8 cellular contexts compared by ENCODE assay signal in the genomic region with DNA sequence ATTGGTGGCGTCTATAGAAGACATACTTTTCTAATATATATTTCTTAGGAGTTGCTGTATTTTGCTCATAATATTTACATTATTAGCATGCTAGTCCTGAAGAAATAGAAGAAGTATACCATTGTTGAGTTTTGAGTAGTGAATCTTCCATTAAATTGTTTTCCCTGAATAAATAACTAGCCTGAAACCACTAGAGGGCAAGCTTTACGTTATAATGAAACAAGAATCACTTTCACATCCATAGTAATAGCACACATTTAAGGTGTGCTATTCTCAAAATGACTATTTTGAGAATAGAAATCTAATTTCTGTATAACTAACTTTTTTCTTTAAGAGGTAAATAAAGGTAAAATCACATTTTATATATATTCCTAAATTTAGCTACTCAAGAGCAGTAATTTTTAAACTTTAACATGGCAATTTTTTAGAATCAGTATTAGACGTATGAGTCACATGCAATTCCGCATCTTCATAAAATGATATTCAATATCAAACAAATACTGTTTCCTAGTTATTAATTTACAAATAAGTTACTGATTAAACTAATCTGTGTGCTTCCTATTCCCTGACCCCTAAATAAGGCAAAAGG.
DNase-seq lines count a peak whose midpoint lies in the region; ATAC-seq and TF ChIP-seq lines count a peak whose summit lies in the region.

No MANE protein-coding gene starts in this region.

- H3K27ac Mint-ChIP-seq in activated CD4-positive, alpha-beta T cell treated with anti-CD3 and anti-CD28 coated beads for 36 hours = no peak overlapping the region
- H3K27ac Mint-ChIP-seq in mesothelial cell of epicardium = no peak overlapping the region
- H3K27ac Mint-ChIP-seq in naive thymus-derived CD4-positive, alpha-beta T cell = no peak overlapping the region

- H3K4me3 ChIP-seq in adipocyte (ENCODE audit: low read length) = no peak overlapping the region
- no peak overlapping the region for H3K4me3 ChIP-seq in naive thymus-derived CD4-positive, alpha-beta T cell (ENCODE audit: low read length)

- POLR2A ChIA-PET in activated CD4-positive, alpha-beta T cell treated with anti-CD3 and anti-CD28 coated beads for 36 hours (lab: Charles Lee) = no interaction called here
- POLR2A ChIA-PET in naive thymus-derived CD4-positive, alpha-beta T cell (lab: Charles Lee) = no interaction called here

- H3K36me3 ChIP-seq in adipocyte (ENCODE audit: control insufficient read depth, insufficient read depth, low read length, severe bottlenecking) = no peaks in the 10 kb centered on the region
- H3K36me3 ChIP-seq in naive thymus-derived CD4-positive, alpha-beta T cell (ENCODE audit: control insufficient read depth in 2 of 3, insufficient read depth in 3 of 3, low read length in 3 of 3) = no peaks in the 10 kb centered on the region

- intact Hi-C loops in activated CD4-positive, alpha-beta T cell treated with anti-CD3 and anti-CD28 coated beads for 36 hours (cut with DNase I, micrococcal nuclease) = no loop called here
- intact Hi-C loops in naive thymus-derived CD4-positive, alpha-beta T cell (cut with micrococcal nuclease) = no loop called here

- H3K9me3 Mint-ChIP-seq in activated CD4-positive, alpha-beta T cell treated with anti-CD3 and anti-CD28 coated beads for 36 hours (ENCODE audit: low read depth) = no peaks in the 10 kb centered on the region
- no peaks in the 10 kb centered on the region for H3K9me3 Mint-ChIP-seq in mesothelial cell of epicardium
- no peaks in the 10 kb centered on the region for H3K9me3 Mint-ChIP-seq in naive thymus-derived CD4-positive, alpha-beta T cell

- no peak overlapping the region for H3K4me3 Mint-ChIP-seq in activated CD4-positive, alpha-beta T cell treated with anti-CD3 and anti-CD28 coated beads for 36 hours
- H3K4me3 Mint-ChIP-seq in mesothelial cell of epicardium = no peak overlapping the region
- H3K4me3 Mint-ChIP-seq in naive thymus-derived CD4-positive, alpha-beta T cell = no peak overlapping the region

- no peaks in the 10 kb centered on the region for H3K9me3 ChIP-seq in adipocyte (ENCODE audit: control insufficient read depth, low read length)
- H3K9me3 ChIP-seq in naive thymus-derived CD4-positive, alpha-beta T cell (ENCODE audit: control insufficient read depth in 2 of 3, low read length in 3 of 3) = no peaks in the 10 kb centered on the region

- peaks cover 3% of the 10 kb centered on the region for H3K27me3 ChIP-seq in adipocyte (replicated peaks; ENCODE audit: control insufficient read depth, insufficient read depth, low read length)
- no peaks in the 10 kb centered on the region for H3K27me3 ChIP-seq in naive thymus-derived CD4-positive, alpha-beta T cell (ENCODE audit: control insufficient read depth in 2 of 2, insufficient read depth in 2 of 2, low read length in 2 of 2)

- no peak overlapping the region for H3K9ac ChIP-seq in adipocyte (ENCODE audit: low read length)

- CTCF ChIA-PET in activated CD4-positive, alpha-beta T cell treated with anti-CD3 and anti-CD28 coated beads for 36 hours (lab: Charles Lee) = interaction anchor here (0.7 to 1.0 kb wide), 4 partner anchors 9 to 906 kb away, joined by 3 to 4 read pairs (median 3); no protein-coding TSS in a partner anchor
- CTCF ChIA-PET in naive thymus-derived CD4-positive, alpha-beta T cell (lab: Charles Lee) = no interaction called here

- peak; percentile 49 for ATAC-seq in activated CD4-positive, alpha-beta T cell treated with anti-CD3 and anti-CD28 coated beads for 36 hours
- peak; percentile 76 for ATAC-seq in HG02678 (IDR thresholded peaks at IDR 0.05; ENCODE audit: unreplicated experiment)
- no peak for ATAC-seq in naive thymus-derived CD4-positive, alpha-beta T cell

- H3K27ac ChIP-seq in naive thymus-derived CD4-positive, alpha-beta T cell (ENCODE audit: low read depth, low read length) = no peak overlapping the region

- peak; percentile 43 for TF ChIP-seq CTCF in mesothelial cell of epicardium (IDR thresholded peaks at IDR 0.05; ENCODE audit: unreplicated experiment)

- H3K4me1 Mint-ChIP-seq in activated CD4-positive, alpha-beta T cell treated with anti-CD3 and anti-CD28 coated beads for 36 hours = no peaks in the 10 kb centered on the region
- peaks cover 4% of the 10 kb centered on the region for H3K4me1 Mint-ChIP-seq in mesothelial cell of epicardium
- H3K4me1 Mint-ChIP-seq in naive thymus-derived CD4-positive, alpha-beta T cell = no peaks in the 10 kb centered on the region

- H3K4me1 ChIP-seq in adipocyte (ENCODE audit: control insufficient read depth, insufficient read depth, low read length) = no peaks in the 10 kb centered on the region
- no peaks in the 10 kb centered on the region for H3K4me1 ChIP-seq in naive thymus-derived CD4-positive, alpha-beta T cell (ENCODE audit: control insufficient read depth in 2 of 2, insufficient read depth in 2 of 2, low read length in 2 of 2)

- no peaks in the 10 kb centered on the region for H3K36me3 Mint-ChIP-seq in activated CD4-positive, alpha-beta T cell treated with anti-CD3 and anti-CD28 coated beads for 36 hours (ENCODE audit: low read depth)
- no peaks in the 10 kb centered on the region for H3K36me3 Mint-ChIP-seq in mesothelial cell of epicardium
- no peaks in the 10 kb centered on the region for H3K36me3 Mint-ChIP-seq in naive thymus-derived CD4-positive, alpha-beta T cell

- H3K27me3 Mint-ChIP-seq in activated CD4-positive, alpha-beta T cell treated with anti-CD3 and anti-CD28 coated beads for 36 hours = no peaks in the 10 kb centered on the region
- H3K27me3 Mint-ChIP-seq in mesothelial cell of epicardium (ENCODE audit: low read depth) = no peaks in the 10 kb centered on the region
- H3K27me3 Mint-ChIP-seq in naive thymus-derived CD4-positive, alpha-beta T cell = peaks cover 0 to 9% (median 0%) of the 10 kb centered on the region in 5 donors

- DNase-seq in activated CD4-positive, alpha-beta T cell treated with anti-CD3 and anti-CD28 coated beads for 36 hours = no peak
- DNase-seq in activated CD4-positive, alpha-beta T cell treated with anti-CD3 and anti-CD28 coated beads for 4 hours = no peak
- DNase-seq in NAMALWA (ENCODE audit: low spot score) (peak; percentile 52), adipocyte (ENCODE audit: low read depth) (peak; percentile 44), mesothelial cell of epicardium (ENCODE audit: low spot score in 2 of 2, unreplicated experiment in 2 of 2) (no peak), GM19238 (ENCODE audit: insufficient read length, low spot score) (no peak)
- no peak for DNase-seq in naive thymus-derived CD4-positive, alpha-beta T cell

Comparison
In these comparisons a context has a peak if more than half of its experiments do, and no peak if none do; other contexts are left out.
1. DNase-seq: peak in NAMALWA (single experiment) and adipocyte (single experiment); none in activated CD4-positive, alpha-beta T cell treated with anti-CD3 and anti-CD28 coated beads for 36 hours (single experiment), activated CD4-positive, alpha-beta T cell treated with anti-CD3 and anti-CD28 coated beads for 4 hours (0 of 2), mesothelial cell of epicardium (0 of 2), GM19238 (single experiment) and naive thymus-derived CD4-positive, alpha-beta T cell (0 of 9).